24 cellular contexts compared by ENCODE assay signal in the genomic region with DNA sequence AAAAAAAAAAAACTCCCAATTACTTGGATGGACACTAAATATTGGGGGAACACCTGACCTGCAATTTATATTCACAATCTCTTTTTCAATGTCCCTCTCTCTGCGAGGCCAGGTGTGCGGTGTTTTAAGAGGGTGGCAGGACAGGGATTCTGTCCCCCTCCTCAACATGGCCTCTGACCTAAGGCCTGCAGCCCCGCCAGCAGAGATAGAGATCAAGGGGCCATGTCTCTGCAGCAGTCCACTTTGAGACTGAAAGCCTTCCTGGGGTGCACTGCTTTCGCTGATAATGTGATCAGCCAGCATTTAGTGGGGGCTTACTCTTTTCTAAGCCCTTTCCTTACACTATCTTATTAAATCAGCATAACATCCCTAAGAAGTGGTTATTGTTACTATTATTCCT.
"Had no signal": no experiment of that assay in that cellular context is flagged by ENCODE, and none has a peak within 500 bp of the region (broad histone marks: within the 10 kb centered on the region; RNA-seq: fewer than 3 reads in every experiment).

No MANE protein-coding gene starts in this region.

- H3K4me3 ChIP-seq: tibial nerve had no signal

- H3K36me3 ChIP-seq: tibial nerve had no signal

- ATAC-seq: activated T-cell treated with anti-CD3 and anti-CD28 coated beads, Interleukin-2, amount 50 U/mL, for 4 hours; activated T-helper 17 cell treated with anti-CD3 and anti-CD28 coated beads, Interleukin-2, amount 50 U/mL, for 72 hours; left colon; right cardiac atrium had no signal

- H3K27me3 ChIP-seq: tibial nerve had no signal

- H3K27ac Mint-ChIP-seq: activated CD4-positive, alpha-beta memory T cell treated with anti-CD3 and anti-CD28 coated beads, Interleukin-2, amount 10 ng/mL, durations not matched to agents 7 days and 5 days; activated CD4-positive, alpha-beta T cell treated with anti-CD3 and anti-CD28 coated beads, Interleukin-2, amount 10 ng/mL, durations not matched to agents 7 days and 5 days; activated T-helper 17 cell treated with anti-CD3 and anti-CD28 coated beads, Interleukin-2, amount 50 U/mL, for 72 hours; immature natural killer cell; naive B cell had no signal

- H3K36me3 Mint-ChIP-seq: immature natural killer cell, mesothelial cell of epicardium, naive B cell had no signal

- H3K4me3 Mint-ChIP-seq: activated CD4-positive, alpha-beta memory T cell treated with anti-CD3 and anti-CD28 coated beads, Interleukin-2, amount 10 ng/mL, durations not matched to agents 7 days and 5 days; activated CD4-positive, alpha-beta T cell treated with anti-CD3 and anti-CD28 coated beads, Interleukin-2, amount 10 ng/mL, durations not matched to agents 7 days and 5 days; activated T-cell treated with anti-CD3 and anti-CD28 coated beads, Interleukin-2, amount 50 U/mL, for 4 hours; activated T-helper 17 cell treated with anti-CD3 and anti-CD28 coated beads, Interleukin-2, amount 50 U/mL, for 72 hours; central memory CD8-positive, alpha-beta T cell; immature natural killer cell; naive B cell had no signal

- DNase-seq: activated CD4-positive, alpha-beta memory T cell treated with anti-CD3 and anti-CD28 coated beads, Interleukin-2, amount 10 ng/mL, durations not matched to agents 7 days and 5 days; activated CD4-positive, alpha-beta T cell treated with anti-CD3 and anti-CD28 coated beads for 1 hour; activated CD4-positive, alpha-beta T cell treated with anti-CD3 and anti-CD28 coated beads, Interleukin-2, amount 10 ng/mL, durations not matched to agents 7 days and 5 days; activated gamma-delta T cell treated with Interleukin-2 at 50 U/mL for 16 hours; activated naive CD4-positive, alpha-beta T cell treated with anti-CD3 and anti-CD28 coated beads, Interleukin-2, amount 50 U/mL, for 16 hours; activated T-cell treated with anti-CD3 and anti-CD28 coated beads, Interleukin-2, amount 50 U/mL, for 4 hours; amniotic stem cell; dermis blood vessel endothelial cell; effector CD4-positive, alpha-beta T cell; glutamatergic neuron; immature natural killer cell; kidney; left colon; naive B cell; posterior cingulate gyrus; right cardiac atrium; stimulated activated CD4-positive, alpha-beta T cell treated with anti-CD3 and anti-CD28 coated beads, Interleukin-2, amount 100 ng/mL, for 48 hours; stimulated activated naive CD4-positive, alpha-beta T cell treated with Interleukin-2 at 50 U/mL for 16 hours; T-helper 2 cell had no signal

- H3K9me3 Mint-ChIP-seq: activated CD4-positive, alpha-beta T cell treated with anti-CD3 and anti-CD28 coated beads, Interleukin-2, amount 10 ng/mL, durations not matched to agents 7 days and 5 days; activated T-helper 17 cell treated with anti-CD3 and anti-CD28 coated beads, Interleukin-2, amount 50 U/mL, for 72 hours; mesothelial cell of epicardium; neural crest cell had no signal

- H3K9me3 ChIP-seq: tibial nerve had no signal

- H3K27me3 Mint-ChIP-seq: activated CD4-positive, alpha-beta memory T cell treated with anti-CD3 and anti-CD28 coated beads, Interleukin-2, amount 10 ng/mL, durations not matched to agents 7 days and 5 days; activated CD4-positive, alpha-beta T cell treated with anti-CD3 and anti-CD28 coated beads, Interleukin-2, amount 10 ng/mL, durations not matched to agents 7 days and 5 days; activated T-helper 17 cell treated with anti-CD3 and anti-CD28 coated beads, Interleukin-2, amount 50 U/mL, for 72 hours; central memory CD8-positive, alpha-beta T cell had no signal

- H3K27ac ChIP-seq: tibial nerve had no signal

- H3K4me1 Mint-ChIP-seq: activated CD4-positive, alpha-beta memory T cell treated with anti-CD3 and anti-CD28 coated beads, Interleukin-2, amount 10 ng/mL, durations not matched to agents 7 days and 5 days; activated CD4-positive, alpha-beta T cell treated with anti-CD3 and anti-CD28 coated beads, Interleukin-2, amount 10 ng/mL, durations not matched to agents 7 days and 5 days; activated T-helper 17 cell treated with anti-CD3 and anti-CD28 coated beads, Interleukin-2, amount 50 U/mL, for 72 hours; central memory CD8-positive, alpha-beta T cell; immature natural killer cell; naive B cell had no signal
